8 cellular contexts compared by ENCODE assay signal in the genomic region with DNA sequence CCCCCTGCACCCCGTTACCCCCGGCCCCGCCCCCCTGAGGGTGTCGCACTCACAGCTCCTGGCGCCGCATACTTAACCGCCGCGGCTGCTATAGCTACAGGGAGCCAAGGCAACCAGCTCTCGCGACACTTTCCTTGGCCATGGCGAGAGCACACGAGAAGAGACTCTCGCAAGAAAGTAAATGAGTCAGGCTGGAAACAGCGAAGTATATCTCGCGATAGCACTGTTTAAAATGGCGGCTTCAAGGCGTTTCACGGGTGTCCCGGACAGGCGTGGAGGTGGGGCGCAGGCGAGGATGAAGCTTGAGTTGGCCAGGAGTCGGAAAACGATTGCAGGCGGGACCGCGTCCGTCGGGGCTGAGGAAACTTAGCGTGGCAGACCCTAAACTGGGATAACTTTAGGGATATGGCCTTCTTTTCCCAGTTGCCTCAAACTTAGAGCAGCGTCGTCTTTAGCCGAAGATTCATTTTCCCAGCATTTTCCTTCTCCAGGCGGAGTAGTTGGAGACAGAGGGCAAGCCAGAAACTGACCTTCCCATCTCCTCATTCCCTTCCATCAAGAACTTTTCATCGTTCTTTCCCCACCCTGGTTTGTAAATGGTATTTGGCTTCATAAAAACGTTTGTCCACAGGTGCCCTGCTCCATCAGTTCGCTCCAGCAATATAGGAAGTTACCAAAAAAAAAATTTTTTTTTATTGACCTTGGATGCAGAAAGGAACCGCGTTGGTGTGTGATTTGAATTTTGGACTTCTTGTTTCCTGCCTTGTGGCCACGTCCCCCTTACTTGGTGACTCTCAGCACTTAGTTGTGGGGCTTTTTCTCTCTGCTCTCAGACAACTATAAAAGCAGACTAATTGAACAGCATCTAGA. TPM values are rescaled to one million over a fixed set of nuclear protein-coding genes. Genes with fewer than 3 reads are reported as not detected.
DNase-seq lines count a peak whose midpoint lies in the region; ATAC-seq and TF ChIP-seq lines count a peak whose summit lies in the region.

No MANE protein-coding gene starts in this region.

- peaks cover 19% of the 10 kb centered on the region for H3K4me1 Mint-ChIP-seq in activated naive CD8-positive, alpha-beta T cell treated with anti-CD3 and anti-CD28 coated beads for 36 hours
- peaks cover 17% of the 10 kb centered on the region for H3K4me1 Mint-ChIP-seq in osteocyte (ENCODE audit: unreplicated experiment)

- H3K4me3 Mint-ChIP-seq in activated naive CD8-positive, alpha-beta T cell treated with anti-CD3 and anti-CD28 coated beads for 36 hours: peak overlapping the region; percentile 98
- H3K4me3 Mint-ChIP-seq in osteocyte (ENCODE audit: unreplicated experiment): peak overlapping the region; percentile 95

- H3K4me3 ChIP-seq in thymus (ENCODE audit: low read length): peak overlapping the region; percentile 70

- no peaks in the 10 kb centered on the region for H3K36me3 ChIP-seq in thymus (ENCODE audit: control insufficient read depth, insufficient read depth)

- H3K27me3 Mint-ChIP-seq in activated naive CD8-positive, alpha-beta T cell treated with anti-CD3 and anti-CD28 coated beads for 36 hours: no peaks in the 10 kb centered on the region
- no peaks in the 10 kb centered on the region for H3K27me3 Mint-ChIP-seq in osteocyte (ENCODE audit: unreplicated experiment)

- intact Hi-C loops in Right ventricle myocardium inferior (cut with DNase I): loop anchor here (5.0 kb wide), 1 partner anchor 49 kb away; no protein-coding TSS in a partner anchor

- ATAC-seq in HG02623 (IDR thresholded peaks at IDR 0.05; ENCODE audit: unreplicated experiment): peak; percentile 95
- ATAC-seq in SK-N-SH treated with all-trans-retinoic acid at 6 μM for 48 hours: peak; percentile 97
- ATAC-seq in Right ventricle myocardium inferior: peak; percentile 96

- peak overlapping the region; percentile 84 for H3K27ac ChIP-seq in thymus (ENCODE audit: low read depth)

- DNase-seq in GM10266 (ENCODE audit: extremely low spot score) (peak; percentile 93), NCI-H1092 treated with DMSO at 0.1 percent for 48 hours (lab: John Stamatoyannopoulos, UW) (peak; percentile 91), Right ventricle myocardium inferior (ENCODE audit: missing footprints) (peak; percentile 96), osteocyte (ENCODE audit: extremely low spot score, unreplicated experiment) (peak; percentile 96)
- peak; percentile 92 for DNase-seq in activated naive CD8-positive, alpha-beta T cell treated with anti-CD3 and anti-CD28 coated beads for 36 hours

- peaks cover 4% of the 10 kb centered on the region for H3K4me1 ChIP-seq in thymus (ENCODE audit: control insufficient read depth, insufficient read depth, low read length)

- H3K9me3 Mint-ChIP-seq in activated naive CD8-positive, alpha-beta T cell treated with anti-CD3 and anti-CD28 coated beads for 36 hours: no peaks in the 10 kb centered on the region
- H3K9me3 Mint-ChIP-seq in osteocyte (ENCODE audit: unreplicated experiment): no peaks in the 10 kb centered on the region

- no peak for TF ChIP-seq CTCF in GM10266 (IDR thresholded peaks at IDR 0.05; ENCODE audit: control insufficient read depth, insufficient read depth, low read depth, missing control alignments)
- TF ChIP-seq CTCF in osteocyte (IDR thresholded peaks at IDR 0.05): no peak

- peak overlapping the region; percentile 94 for H3K27ac Mint-ChIP-seq in activated naive CD8-positive, alpha-beta T cell treated with anti-CD3 and anti-CD28 coated beads for 36 hours
- H3K27ac Mint-ChIP-seq in osteocyte (ENCODE audit: unreplicated experiment): peak overlapping the region; percentile 98

- H3K9me3 ChIP-seq in thymus (ENCODE audit: control insufficient read depth): no peaks in the 10 kb centered on the region

- WGBS in thymus: 1% methylated on average over 42 of the region's 42 CpGs

- no peaks in the 10 kb centered on the region for H3K27me3 ChIP-seq in thymus (ENCODE audit: control insufficient read depth, insufficient read depth)

- peaks cover 5% of the 10 kb centered on the region for H3K36me3 Mint-ChIP-seq in activated naive CD8-positive, alpha-beta T cell treated with anti-CD3 and anti-CD28 coated beads for 36 hours
- no peaks in the 10 kb centered on the region for H3K36me3 Mint-ChIP-seq in osteocyte (ENCODE audit: unreplicated experiment)

TF ChIP-seq in SK-N-SH treated with all-trans-retinoic acid at 6 μM for 48 hours, 23 proteins besides CTCF, POLR2A, EP300 and RAD21:
- TF ChIP-seq BACH2 (CRISPR knock-in tag; IDR thresholded peaks at IDR 0.05; ENCODE audit: borderline replicate concordance) (no peak), ZNF565 (CRISPR knock-in tag; conservative IDR thresholded peaks at IDR 0.05; ENCODE audit: low read depth) (0 out of 2 replicates have a peak, but pooled peaks have one; percentile 32)

RNA-seq across cellular contexts. Expression of a gene that starts 15.2 kb away (rescaled TPM):
- not detected for total RNA-seq in activated naive CD8-positive, alpha-beta T cell treated with anti-CD3 and anti-CD28 coated beads for 36 hours
- total RNA-seq in Right ventricle myocardium inferior (0.51 TPM), osteocyte (0.59 and 0.78 TPM in 2 replicates)
- polyA plus RNA-seq in thymus: 0.91 TPM

RNA-seq across cellular contexts. Expression of a gene that starts 29.7 kb away (rescaled TPM):
- not detected for total RNA-seq in activated naive CD8-positive, alpha-beta T cell treated with anti-CD3 and anti-CD28 coated beads for 36 hours
- total RNA-seq in Right ventricle myocardium inferior: 232 TPM
- total RNA-seq in osteocyte: not detected in 2 replicates
- 0.21 TPM for polyA plus RNA-seq in thymus

RNA-seq across cellular contexts. Expression of a gene that starts 35.0 kb away (rescaled TPM):
- 1 to 10 TPM; 7.7 to 8.1 TPM for total RNA-seq in activated naive CD8-positive, alpha-beta T cell treated with anti-CD3 and anti-CD28 coated beads for 36 hours
- total RNA-seq in Right ventricle myocardium inferior (29.7 TPM), osteocyte (9.4 and 11.2 TPM in 2 replicates)
- polyA plus RNA-seq in thymus: 10.4 TPM

Comparison
In these comparisons a context has a peak if more than half of its experiments do, and no peak if none do; other contexts are left out.
1. Peak in every context shown above with its lines: DNase-seq, ATAC-seq, H3K4me3 ChIP-seq and H3K27ac ChIP-seq.
2. RNA of a gene that starts 29.7 kb away (total RNA-seq): 232 TPM in Right ventricle myocardium inferior (single experiment); not detected in osteocyte and not detected in activated naive CD8-positive, alpha-beta T cell treated with anti-CD3 and anti-CD28 coated beads for 36 hours; every median in the first group is over 100 times any median in the second.